Comparison of ENCODE assay signal across 17 cellular contexts in the genomic region with DNA sequence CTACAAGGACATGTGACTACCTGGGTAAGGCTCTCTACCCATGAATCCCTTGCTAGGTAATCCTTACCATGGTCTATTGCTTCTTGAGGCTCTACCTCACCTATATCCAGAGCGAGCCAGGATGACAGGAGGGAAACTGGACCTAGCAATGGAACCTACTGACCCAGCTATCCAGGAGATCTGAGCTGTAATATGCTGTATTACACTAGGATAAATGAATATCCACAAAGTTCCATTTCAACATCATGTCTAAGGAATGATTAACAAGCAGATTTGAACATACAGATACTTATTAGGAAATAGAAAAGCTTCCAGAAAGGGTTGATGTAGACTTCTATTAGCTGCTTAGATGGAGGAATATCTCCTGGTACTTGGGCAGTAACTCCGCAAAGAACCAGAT.
"Had no signal": no experiment of that assay in that cellular context is flagged by ENCODE, and none has a peak within 500 bp of the region (broad histone marks: within the 10 kb centered on the region; RNA-seq: fewer than 3 reads in every experiment).

No MANE protein-coding gene starts in this region.

- H3K9me3 ChIP-seq: esophagus muscularis mucosa, tibial artery, uterus had no signal

- H3K4me1 Mint-ChIP-seq: nephron progenitor cell had no signal

- H3K27ac Mint-ChIP-seq: nephron progenitor cell had no signal

- H3K36me3 ChIP-seq: cardiac muscle cell, esophagus muscularis mucosa, tibial artery, uterus had no signal

- H3K4me3 ChIP-seq: cardiac muscle cell, dorsolateral prefrontal cortex, esophagus muscularis mucosa, tibial artery, uterus had no signal

- ATAC-seq: activated CD4-positive, CD25-positive, alpha-beta regulatory T cell treated with anti-CD3 and anti-CD28 coated beads, Interleukin-2, amount 50 U/mL, for 24 hours had no signal

- H3K4me3 Mint-ChIP-seq: nephron progenitor cell had no signal

- H3K4me1 ChIP-seq: tibial artery, uterus had no signal

- H3K27ac ChIP-seq: dorsolateral prefrontal cortex, esophagus muscularis mucosa, tibial artery, uterus had no signal

- H3K27me3 ChIP-seq: cardiac muscle cell, dorsolateral prefrontal cortex, esophagus muscularis mucosa, tibial artery, uterus had no signal

- DNase-seq: activated CD4-positive, alpha-beta T cell treated with anti-CD3 and anti-CD28 coated beads, Interleukin-2, amount 50 U/mL, for 1 hour; activated naive CD4-positive, alpha-beta T cell treated with Interleukin-2 at 50 U/mL for 16 hours; activated T-cell treated with anti-CD3 and anti-CD28 coated beads for 4 hours; aorta; dorsolateral prefrontal cortex; hippocampal formation; kidney; mesendoderm; nephron progenitor cell; stimulated activated naive CD4-positive, alpha-beta T cell; T-helper 9 cell; tibial artery; uterus had no signal

- FAIRE-seq: endometrium, kidney had no signal
